ENCODE assay signal across 8 cellular contexts in genomic region chr1:165696625-165697100, GRCh38. TPM values are rescaled to one million over a fixed set of nuclear protein-coding genes. Genes with fewer than 3 reads are reported as not detected.
DNase-seq lines count a peak whose midpoint lies in the region; ATAC-seq and TF ChIP-seq lines count a peak whose summit lies in the region.

No MANE protein-coding gene starts in this region.

- no peak overlapping the region for H4K8ac ChIP-seq in mesendoderm (ENCODE audit: low read depth, low read length)

- H3K4me2 ChIP-seq in mesendoderm (ENCODE audit: low read length), result no peak overlapping the region

- peak overlapping the region; percentile 52 for H3K56ac ChIP-seq in mesendoderm (ENCODE audit: low read length)

- ATAC-seq in GM21515 (IDR thresholded peaks at IDR 0.05; ENCODE audit: unreplicated experiment) (no peak), GM18870 (IDR thresholded peaks at IDR 0.05; ENCODE audit: unreplicated experiment) (no peak), HG03442 (IDR thresholded peaks at IDR 0.05; ENCODE audit: unreplicated experiment) (no peak)

- H2BK120ac ChIP-seq in mesendoderm (ENCODE audit: low read depth, low read length), result no peak overlapping the region

- no peak overlapping the region for H3K18ac ChIP-seq in mesendoderm (ENCODE audit: low read length)

- H3K9me3 Mint-ChIP-seq in chondrocyte (ENCODE audit: low read depth), result no peaks in the 10 kb centered on the region

- peaks cover 7% of the 10 kb centered on the region for H3K79me2 ChIP-seq in mesendoderm (ENCODE audit: control insufficient read depth, insufficient read depth, low read length)

- peaks cover 25% of the 10 kb centered on the region for H3K4me1 Mint-ChIP-seq in chondrocyte (ENCODE audit: low read depth)

- peak overlapping the region; percentile 99 for H3K4me3 Mint-ChIP-seq in chondrocyte (ENCODE audit: unreplicated experiment)

- no peaks in the 10 kb centered on the region for H3K27me3 ChIP-seq in mesendoderm (ENCODE audit: insufficient read depth, low read length, poor library complexity)

- no peak overlapping the region for H2AK5ac ChIP-seq in mesendoderm (ENCODE audit: low read length)

- H3K27ac Mint-ChIP-seq in chondrocyte (ENCODE audit: unreplicated experiment), result peak overlapping the region; percentile 97

- peak overlapping the region; percentile 5 for H3K9ac ChIP-seq in mesendoderm (ENCODE audit: low read length)

- H3K4me3 ChIP-seq in mesendoderm (ENCODE audit: low read length), result no peak overlapping the region

- H2BK15ac ChIP-seq in mesendoderm (replicated peaks; ENCODE audit: low read depth), result no peak overlapping the region

- no peaks in the 10 kb centered on the region for H3K4me1 ChIP-seq in mesendoderm (ENCODE audit: control insufficient read depth, low read depth, low read length)

- H3K79me1 ChIP-seq in mesendoderm (ENCODE audit: low read length), result no peaks in the 10 kb centered on the region

- peaks cover 2% of the 10 kb centered on the region for H3K27me3 Mint-ChIP-seq in chondrocyte (ENCODE audit: low read depth)

- H2BK5ac ChIP-seq in mesendoderm (ENCODE audit: low read length), result no peak overlapping the region

- DNase-seq in EL (peak; percentile 75), NCI-H446 (lab: John Stamatoyannopoulos, UW) (peak; percentile 56 to 76), chondrocyte (ENCODE audit: low spot score) (no peak), mesendoderm (no peak), activated gamma-delta T cell (lab: John Stamatoyannopoulos, UW) (no peak)

- no CpG with 5 or more reads among the region's 2 CpGs for WGBS in mesendoderm (ENCODE audit: extremely low coverage, insufficient coverage, low lambda C conversion rate)

- TF ChIP-seq CTCF in chondrocyte (IDR thresholded peaks at IDR 0.05), result no peak

- H3K27ac ChIP-seq in mesendoderm (ENCODE audit: low read depth, low read length), result no peak overlapping the region

- no peaks in the 10 kb centered on the region for H3K36me3 ChIP-seq in mesendoderm (ENCODE audit: control insufficient read depth, insufficient read depth, low read length)

- H4K5ac ChIP-seq in mesendoderm (ENCODE audit: low read length), result no peak overlapping the region

- peaks cover 13% of the 10 kb centered on the region for H3K36me3 Mint-ChIP-seq in chondrocyte (ENCODE audit: low read depth)

- H3K23ac ChIP-seq in mesendoderm (ENCODE audit: low read length), result no peak overlapping the region

- no peak overlapping the region for H3K4ac ChIP-seq in mesendoderm (ENCODE audit: low read depth, low read length)

RNA-seq across cellular contexts. Expression of gene ALDH9A1, which starts 1.7 kb away (rescaled TPM):
- 25.9 to 38.6 TPM (median 34.6 TPM) in 3 replicates for total RNA-seq in chondrocyte
- polyA plus RNA-seq in mesendoderm (2013, experiment 1 of 2), result 42.1 TPM
- 42.3 TPM for polyA plus RNA-seq in mesendoderm (2013, experiment 2 of 2)

Comparison
In these comparisons a context has a peak if more than half of its experiments do, and no peak if none do; other contexts are left out.
1. DNase-seq: peak in EL (single experiment) and NCI-H446 (2 of 2); none in chondrocyte (single experiment), mesendoderm (single experiment) and activated gamma-delta T cell (single experiment).